8 cellular contexts compared by ENCODE assay signal in the genomic region with DNA sequence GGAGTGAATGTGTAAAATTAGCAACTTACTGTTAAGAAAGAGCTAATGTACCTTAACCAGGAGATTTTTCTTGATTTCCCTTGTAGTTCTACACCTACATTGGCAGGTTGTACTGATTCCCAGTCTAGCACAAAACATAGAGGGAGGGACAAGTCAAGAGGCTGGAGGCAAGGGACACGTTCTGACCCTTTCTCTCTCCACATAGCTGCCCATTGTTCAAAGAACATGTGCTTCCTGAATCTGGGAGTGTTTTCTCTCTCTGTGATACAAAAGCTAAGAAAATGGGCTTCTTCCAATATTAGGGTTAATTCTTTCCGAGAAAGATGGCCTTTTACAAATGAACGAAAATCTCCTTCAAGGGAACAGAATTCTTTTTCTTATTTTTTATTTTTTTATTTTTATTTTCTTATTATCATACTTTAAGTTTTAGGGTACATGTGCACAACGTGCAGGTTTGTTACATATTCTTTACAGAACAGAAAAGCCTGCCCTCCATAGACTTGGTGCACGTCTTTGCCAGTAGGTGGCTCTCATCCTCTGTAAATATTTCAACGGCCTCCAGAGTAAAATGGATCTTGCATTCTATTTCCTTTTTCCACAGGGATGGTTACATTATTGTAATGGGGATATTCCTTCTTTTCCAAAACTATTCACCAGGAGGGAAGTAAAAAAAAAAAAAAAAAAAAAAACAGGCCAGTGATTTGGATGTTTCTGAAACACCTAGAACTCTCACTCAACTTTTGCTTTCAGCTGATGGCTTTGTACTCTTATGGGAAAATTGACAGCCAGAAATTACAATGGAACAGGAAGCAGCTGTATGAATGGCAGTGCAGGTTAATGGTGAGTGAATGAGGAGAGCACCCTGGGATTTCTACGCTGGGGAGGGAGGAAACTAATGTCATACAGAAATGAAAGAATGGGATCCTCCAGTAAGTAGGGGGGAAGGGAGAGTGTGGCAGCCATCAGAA. TPM values are rescaled to one million over a fixed set of nuclear protein-coding genes. Genes with fewer than 3 reads are reported as not detected.
DNase-seq lines count a peak whose midpoint lies in the region; ATAC-seq and TF ChIP-seq lines count a peak whose summit lies in the region.

No MANE protein-coding gene starts in this region.

- POLR2A ChIA-PET in WTC11 (lab: Charles Lee) = interaction anchor here (0.5 kb wide), 1 partner anchor 260 kb away, joined by 4 read pairs; no protein-coding TSS in a partner anchor

- H3K4me1 Mint-ChIP-seq in WTC11 (peaks cover 4% of the 10 kb centered on the region), osteocyte (ENCODE audit: unreplicated experiment) (peaks cover 4% of the 10 kb centered on the region)

- DNase-seq in activated CD4-positive, CD25-positive, alpha-beta regulatory T cell (lab: John Stamatoyannopoulos, UW) = no peak
- DNase-seq in HAP-1 (ENCODE audit: low spot score in 2 of 2) (peak; percentile 48 to 68), NCI-H1105 treated with DMSO at 0.1 percent for 48 hours (lab: John Stamatoyannopoulos, UW) (peak; percentile 31), WTC11 (ENCODE audit: low spot score) (peak; percentile 22), fibroblast of the aortic adventitia (ENCODE audit: low read depth) (peak; percentile 65), osteocyte (ENCODE audit: extremely low spot score, unreplicated experiment) (no peak), ACHN (no peak)

- H3K9me3 Mint-ChIP-seq in WTC11 (no peaks in the 10 kb centered on the region), osteocyte (ENCODE audit: unreplicated experiment) (no peaks in the 10 kb centered on the region)

- H3K4me1 ChIP-seq in HAP-1 = peaks cover 7% of the 10 kb centered on the region; the same call in 1 of the 2 replicates

- no peak overlapping the region for H3K4me3 ChIP-seq in HAP-1
- H3K4me3 ChIP-seq in fibroblast of the aortic adventitia (ENCODE audit: low read depth, low read length) = no peak overlapping the region

- CTCF ChIA-PET in WTC11 (lab: Charles Lee) = interaction anchor here (0.6 to 2.7 kb wide), 30 partner anchors 8 to 761 kb away, joined by 3 to 29 read pairs (median 6); partner anchors contain the start of genes IFNA7, IFNW1 and KLHL9

- H3K27ac Mint-ChIP-seq in WTC11 (no peak overlapping the region), osteocyte (ENCODE audit: unreplicated experiment) (no peak overlapping the region)

- no peak overlapping the region for H3K4me3 Mint-ChIP-seq in WTC11
- no peak overlapping the region for H3K4me3 Mint-ChIP-seq in osteocyte (ENCODE audit: unreplicated experiment)

- no peaks in the 10 kb centered on the region for H3K36me3 ChIP-seq in HAP-1 (replicated peaks)

- H3K27me3 Mint-ChIP-seq in WTC11 (ENCODE audit: low read depth) (peaks cover 12% of the 10 kb centered on the region), osteocyte (ENCODE audit: unreplicated experiment) (peaks cover 29% of the 10 kb centered on the region)

- in situ Hi-C loops in HAP-1 (cut with MboI; ENCODE audit: low sequenced_read_pairs) (no loop called here), ACHN (cut with HindIII; ENCODE audit: low pct_ligation_motif_present, low pct_unique_long_range_greater_than_20kb, low sequenced_read_pairs) (no loop called here)

- H3K36me3 Mint-ChIP-seq in WTC11 (no peaks in the 10 kb centered on the region), osteocyte (ENCODE audit: unreplicated experiment) (peaks cover 11% of the 10 kb centered on the region)

- peak; percentile 48 for TF ChIP-seq CTCF in WTC11 (IDR thresholded peaks at IDR 0.05)
- peak; percentile 84 for TF ChIP-seq CTCF in fibroblast of the aortic adventitia (IDR thresholded peaks at IDR 0.05; ENCODE audit: insufficient read depth, low read length)
- peak; percentile 79 for TF ChIP-seq CTCF in osteocyte (IDR thresholded peaks at IDR 0.05)

- ATAC-seq in activated CD4-positive, CD25-positive, alpha-beta regulatory T cell treated with anti-CD3 and anti-CD28 coated beads, Interleukin-2, amount 50 U/mL, for 24 hours = peak; percentile 38
- ATAC-seq in WTC11 = peak; percentile 76

- no peaks in the 10 kb centered on the region for H3K9me3 ChIP-seq in HAP-1

- H3K27me3 ChIP-seq in HAP-1 (ENCODE audit: low read depth) = peaks cover 8% of the 10 kb centered on the region; the same call in 1 of the 2 replicates

TF ChIP-seq in WTC11, 78 proteins besides CTCF, POLR2A, EP300 and RAD21 (continues in another document):
- TF ChIP-seq SMAD3 (CRISPR knock-in tag; IDR thresholded peaks at IDR 0.05; ENCODE audit: borderline replicate concordance) (no peak), ZNF121 (CRISPR knock-in tag; IDR thresholded peaks at IDR 0.05) (no peak), SMAD4 (CRISPR knock-in tag; IDR thresholded peaks at IDR 0.05) (no peak), TCF7 (CRISPR knock-in tag; IDR thresholded peaks at IDR 0.05; ENCODE audit: low read depth) (no peak), MXD4 (CRISPR knock-in tag; IDR thresholded peaks at IDR 0.05; ENCODE audit: borderline replicate concordance) (no peak), NFE2L1 (CRISPR knock-in tag; IDR thresholded peaks at IDR 0.05) (no peak), ELF4 (CRISPR knock-in tag; IDR thresholded peaks at IDR 0.05; ENCODE audit: low read depth) (no peak), GABPB1 (CRISPR knock-in tag; IDR thresholded peaks at IDR 0.05) (no peak), FOXJ3 (CRISPR knock-in tag; IDR thresholded peaks at IDR 0.05; ENCODE audit: borderline replicate concordance) (no peak), ZSCAN18 (CRISPR knock-in tag; IDR thresholded peaks at IDR 0.05) (no peak), ATF6 (CRISPR knock-in tag; IDR thresholded peaks at IDR 0.05) (no peak), CREB1 (CRISPR knock-in tag; IDR thresholded peaks at IDR 0.05) (no peak)
- TF ChIP-seq, protein P1, sequence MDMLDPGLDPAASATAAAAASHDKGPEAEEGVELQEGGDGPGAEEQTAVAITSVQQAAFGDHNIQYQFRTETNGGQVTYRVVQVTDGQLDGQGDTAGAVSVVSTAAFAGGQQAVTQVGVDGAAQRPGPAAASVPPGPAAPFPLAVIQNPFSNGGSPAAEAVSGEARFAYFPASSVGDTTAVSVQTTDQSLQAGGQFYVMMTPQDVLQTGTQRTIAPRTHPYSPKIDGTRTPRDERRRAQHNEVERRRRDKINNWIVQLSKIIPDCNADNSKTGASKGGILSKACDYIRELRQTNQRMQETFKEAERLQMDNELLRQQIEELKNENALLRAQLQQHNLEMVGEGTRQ (CRISPR knock-in tag; IDR thresholded peaks at IDR 0.05) = no peak
- TF ChIP-seq, protein P2, sequence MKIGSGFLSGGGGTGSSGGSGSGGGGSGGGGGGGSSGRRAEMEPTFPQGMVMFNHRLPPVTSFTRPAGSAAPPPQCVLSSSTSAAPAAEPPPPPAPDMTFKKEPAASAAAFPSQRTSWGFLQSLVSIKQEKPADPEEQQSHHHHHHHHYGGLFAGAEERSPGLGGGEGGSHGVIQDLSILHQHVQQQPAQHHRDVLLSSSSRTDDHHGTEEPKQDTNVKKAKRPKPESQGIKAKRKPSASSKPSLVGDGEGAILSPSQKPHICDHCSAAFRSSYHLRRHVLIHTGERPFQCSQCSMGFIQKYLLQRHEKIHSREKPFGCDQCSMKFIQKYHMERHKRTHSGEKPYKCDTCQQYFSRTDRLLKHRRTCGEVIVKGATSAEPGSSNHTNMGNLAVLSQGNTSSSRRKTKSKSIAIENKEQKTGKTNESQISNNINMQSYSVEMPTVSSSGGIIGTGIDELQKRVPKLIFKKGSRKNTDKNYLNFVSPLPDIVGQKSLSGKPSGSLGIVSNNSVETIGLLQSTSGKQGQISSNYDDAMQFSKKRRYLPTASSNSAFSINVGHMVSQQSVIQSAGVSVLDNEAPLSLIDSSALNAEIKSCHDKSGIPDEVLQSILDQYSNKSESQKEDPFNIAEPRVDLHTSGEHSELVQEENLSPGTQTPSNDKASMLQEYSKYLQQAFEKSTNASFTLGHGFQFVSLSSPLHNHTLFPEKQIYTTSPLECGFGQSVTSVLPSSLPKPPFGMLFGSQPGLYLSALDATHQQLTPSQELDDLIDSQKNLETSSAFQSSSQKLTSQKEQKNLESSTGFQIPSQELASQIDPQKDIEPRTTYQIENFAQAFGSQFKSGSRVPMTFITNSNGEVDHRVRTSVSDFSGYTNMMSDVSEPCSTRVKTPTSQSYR (CRISPR knock-in tag; IDR thresholded peaks at IDR 0.05) = no peak

RNA-seq across cellular contexts. Expression of gene IFNA5, which starts 13.1 kb away (rescaled TPM):
- total RNA-seq in WTC11 (2021) (not detected in 3 replicates), fibroblast of the aortic adventitia (ENCODE audit: low replicate concordance) (0.09 TPM in 1 of 2 replicates, not detected in the other), osteocyte (not detected in 2 replicates)

RNA-seq across cellular contexts. Expression of gene KLHL9, which starts 17.0 kb away (rescaled TPM):
- total RNA-seq in WTC11 (2021) (15.6 to 17.4 TPM (median 16.1 TPM) in 3 replicates), fibroblast of the aortic adventitia (ENCODE audit: low replicate concordance) (39.0 and 48.4 TPM in 2 replicates), osteocyte (33.6 and 35.2 TPM in 2 replicates)

RNA-seq across cellular contexts. Expression of gene IFNA6, which starts 32.4 kb away (rescaled TPM):
- total RNA-seq in WTC11 (2021) = not detected in 3 replicates
- not detected in 2 replicates for total RNA-seq in fibroblast of the aortic adventitia (ENCODE audit: low replicate concordance)
- not detected in 2 replicates for total RNA-seq in osteocyte

RNA-seq across cellular contexts. Expression of gene IFNA13, which starts 49.6 kb away (rescaled TPM):
- total RNA-seq in WTC11 (2021) (not detected in 3 replicates), fibroblast of the aortic adventitia (ENCODE audit: low replicate concordance) (not detected in 2 replicates), osteocyte (not detected in 2 replicates)

Comparison
In these comparisons a context has a peak if more than half of its experiments do, and no peak if none do; other contexts are left out.
1. DNase-seq: peak in HAP-1 (2 of 2), NCI-H1105 treated with DMSO at 0.1 percent for 48 hours (single experiment), WTC11 (single experiment) and fibroblast of the aortic adventitia (single experiment); none in activated CD4-positive, CD25-positive, alpha-beta regulatory T cell (0 of 4), osteocyte (single experiment) and ACHN (single experiment).
2. Peak in every context shown above with its lines, with median percentiles within 50 percentile points of each other: CTCF ChIP-seq.